Comparison of ENCODE assay signal across 21 cellular contexts in genomic region chr20:8670900-8671229, GRCh38.
DNase-seq lines count a peak whose midpoint lies in the region; ATAC-seq and TF ChIP-seq lines count a peak whose summit lies in the region.
"Had no signal": no experiment of that assay in that cellular context is flagged by ENCODE, and none has a peak within 500 bp of the region (broad histone marks: within the 10 kb centered on the region; RNA-seq: fewer than 3 reads in every experiment).

No MANE protein-coding gene starts in this region.

- DNase-seq in EH (ENCODE audit: low read depth) (peak; percentile 60), NCI-H446 treated with DMSO at 0.1 percent for 48 hours (lab: John Stamatoyannopoulos, UW) (peak; percentile 99), astrocyte of the hippocampus (ENCODE audit: low read depth, low spot score) (peak; percentile 24), omental fat pad (ENCODE audit: low spot score) (no peak), OCI-M1 (lab: John Stamatoyannopoulos, UW) (no peak)
- DNase-seq in activated CD8-positive, alpha-beta memory T cell treated with anti-CD3 and anti-CD28 coated beads, Interleukin-2, amount 50 U/mL, for 4 hours: no peak
- no peak for DNase-seq in naive thymus-derived CD8-positive, alpha-beta T cell
- DNase-seq: activated effector memory CD4-positive, alpha-beta T cell treated with anti-CD3 and anti-CD28 coated beads, Interleukin-2, amount 50 U/mL, for 16 hours; amniotic stem cell; effector CD8-positive, alpha-beta T cell; esophagus squamous epithelium; H7; heart left ventricle; Karpas-422; naive B cell; stimulated activated CD4-positive, alpha-beta T cell treated with anti-CD3 and anti-CD28 coated beads, Interleukin-2, amount 100 ng/mL, for 48 hours; upper lobe of right lung had no signal

- no peaks in the 10 kb centered on the region for H3K27me3 Mint-ChIP-seq in naive thymus-derived CD8-positive, alpha-beta T cell
- H3K27me3 Mint-ChIP-seq: B cell; central memory CD8-positive, alpha-beta T cell; memory B cell; naive B cell had no signal

- no peak for TF ChIP-seq CTCF in omental fat pad (IDR thresholded peaks at IDR 0.05)

- peaks cover 5 to 14% (median 9%) of the 10 kb centered on the region in 4 donors for H3K4me1 Mint-ChIP-seq in naive thymus-derived CD8-positive, alpha-beta T cell
- H3K4me1 Mint-ChIP-seq: B cell, memory B cell, naive B cell had no signal

- peaks cover 0 to 6% (median 0%) of the 10 kb centered on the region in 3 donors for H3K36me3 Mint-ChIP-seq in naive thymus-derived CD8-positive, alpha-beta T cell
- H3K36me3 Mint-ChIP-seq: memory B cell, naive B cell had no signal

- H3K27ac Mint-ChIP-seq in naive thymus-derived CD8-positive, alpha-beta T cell: no peak overlapping the region
- H3K27ac Mint-ChIP-seq: B cell, memory B cell, naive B cell had no signal

- POLR2A ChIA-PET in naive thymus-derived CD8-positive, alpha-beta T cell (lab: Charles Lee): no interaction called here

- peak; percentile 19 for ATAC-seq in omental fat pad (ENCODE audit: low FRiP score)
- no peak for ATAC-seq in HG03460 (IDR thresholded peaks at IDR 0.05; ENCODE audit: unreplicated experiment)
- ATAC-seq in naive thymus-derived CD8-positive, alpha-beta T cell: no peak
- ATAC-seq: upper lobe of right lung had no signal

- H3K9me3 Mint-ChIP-seq in naive thymus-derived CD8-positive, alpha-beta T cell: no peaks in the 10 kb centered on the region
- H3K9me3 Mint-ChIP-seq: central memory CD8-positive, alpha-beta T cell; memory B cell; naive B cell had no signal

- no peak overlapping the region for H3K4me3 Mint-ChIP-seq in naive thymus-derived CD8-positive, alpha-beta T cell
- H3K4me3 Mint-ChIP-seq: B cell; central memory CD8-positive, alpha-beta T cell; memory B cell; naive B cell had no signal

Comparison
In these comparisons a context has a peak if more than half of its experiments do, and no peak if none do; other contexts are left out.
1. DNase-seq: peak in EH (single experiment), NCI-H446 treated with DMSO at 0.1 percent for 48 hours (single experiment) and astrocyte of the hippocampus (single experiment); none in omental fat pad (single experiment), OCI-M1 (single experiment), activated CD8-positive, alpha-beta memory T cell treated with anti-CD3 and anti-CD28 coated beads, Interleukin-2, amount 50 U/mL, for 4 hours (single experiment) and naive thymus-derived CD8-positive, alpha-beta T cell (0 of 10).